ENCODE assay signal across 8 cellular contexts in the genomic region with DNA sequence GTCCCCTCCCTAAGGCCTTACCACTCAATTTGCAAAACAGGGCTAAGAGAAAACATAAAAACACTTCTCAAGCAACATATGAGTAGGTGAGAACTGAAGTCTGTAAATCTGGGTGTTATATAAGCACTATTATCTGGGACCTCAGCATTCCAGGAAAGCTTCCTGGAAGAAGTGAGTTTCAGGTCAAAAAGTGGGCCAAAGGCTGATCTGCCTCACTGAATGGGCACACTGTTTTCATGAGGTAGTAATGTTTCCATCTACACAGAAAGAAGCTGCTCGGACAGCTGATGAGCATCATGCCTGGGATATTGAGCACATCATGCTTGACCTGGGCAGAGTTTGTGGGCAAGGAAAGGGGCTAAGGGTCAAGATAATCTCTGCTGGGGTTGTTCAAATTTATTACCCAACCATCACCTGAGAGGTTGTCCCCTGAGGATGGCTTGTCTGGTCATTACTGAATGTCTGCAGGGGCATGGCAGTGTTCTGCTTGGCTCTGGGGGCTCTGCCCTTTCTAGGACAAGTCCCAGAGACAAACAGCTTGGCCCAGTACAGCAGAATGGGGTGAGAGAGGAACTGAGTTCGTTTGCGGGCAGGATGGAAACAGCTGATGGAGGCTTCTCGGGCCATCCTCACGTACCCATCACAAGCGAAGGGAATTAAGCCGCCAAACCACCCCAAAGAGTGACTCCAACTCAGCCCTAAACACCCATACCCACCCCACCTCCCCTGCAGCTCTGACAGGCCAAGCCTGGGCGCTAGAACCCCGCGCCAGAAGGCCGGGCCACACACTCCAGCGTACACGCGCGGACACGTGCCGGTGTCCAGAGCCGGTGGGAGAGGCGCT. TPM values are rescaled to one million over a fixed set of nuclear protein-coding genes. Genes with fewer than 3 reads are reported as not detected.
DNase-seq lines count a peak whose midpoint lies in the region; ATAC-seq and TF ChIP-seq lines count a peak whose summit lies in the region.

No MANE protein-coding gene starts in this region.

- no peaks in the 10 kb centered on the region for H3K9me2 ChIP-seq in MM.1S (replicated peaks; ENCODE audit: insufficient read depth, low read length)

- CTCF ChIA-PET in naive thymus-derived CD4-positive, alpha-beta T cell (lab: Charles Lee): interaction anchor here (0.8 to 2.1 kb wide), 3 partner anchors 9 to 90 kb away, joined by 3 to 8 read pairs (median 7); no protein-coding TSS in a partner anchor

- peak overlapping the region; percentile 87 for H2AFZ ChIP-seq in MM.1S (ENCODE audit: low read length)

- no peaks in the 10 kb centered on the region for H3K27me3 Mint-ChIP-seq in naive thymus-derived CD4-positive, alpha-beta T cell

- no peak for DNase-seq in MM.1S
- DNase-seq in naive thymus-derived CD4-positive, alpha-beta T cell: peak in 6 of 9 donors; percentile 18 to 40 (median 32)
- no peak for DNase-seq in effector CD8-positive, alpha-beta T cell (lab: John Stamatoyannopoulos, UW)
- DNase-seq in cortex of kidney (lab: John Stamatoyannopoulos, UW): no peak
- DNase-seq in dermis blood vessel endothelial cell: no peak

- H3F3A ChIP-seq in MM.1S (ENCODE audit: insufficient read depth, low read length): peaks cover 4% of the 10 kb centered on the region; the same call in 1 of the 2 replicates

- peak overlapping the region; percentile 91 for H3K4me2 ChIP-seq in MM.1S (ENCODE audit: low read depth, low read length)

- H3K9ac ChIP-seq in MM.1S (ENCODE audit: low read length): no peak overlapping the region; the same call in 1 of the 2 replicates

- no peaks in the 10 kb centered on the region for H4K20me1 ChIP-seq in MM.1S (ENCODE audit: insufficient read depth, low read length)

- H3K79me2 ChIP-seq in MM.1S (ENCODE audit: low read length): peaks cover 33% of the 10 kb centered on the region

- H3K9me3 ChIP-seq in MM.1S (replicated peaks; ENCODE audit: insufficient read depth, low read length): no peaks in the 10 kb centered on the region
- H3K9me3 ChIP-seq in naive thymus-derived CD4-positive, alpha-beta T cell (ENCODE audit: control insufficient read depth in 2 of 3, low read length in 3 of 3): no peaks in the 10 kb centered on the region

- no peaks in the 10 kb centered on the region for H3K4me1 ChIP-seq in MM.1S (ENCODE audit: low read length)
- peaks cover 27 to 38% of the 10 kb centered on the region in 2 donors for H3K4me1 ChIP-seq in naive thymus-derived CD4-positive, alpha-beta T cell (ENCODE audit: control insufficient read depth in 2 of 2, insufficient read depth in 2 of 2, low read length in 2 of 2)

- H3K36me3 ChIP-seq in MM.1S (replicated peaks; ENCODE audit: insufficient read depth, low read length): no peaks in the 10 kb centered on the region
- peaks cover 0 to 7% (median 0%) of the 10 kb centered on the region in 3 experiments for H3K36me3 ChIP-seq in naive thymus-derived CD4-positive, alpha-beta T cell (ENCODE audit: control insufficient read depth in 2 of 3, insufficient read depth in 3 of 3, low read length in 3 of 3)

- peaks cover 0 to 3% (median 0%) of the 10 kb centered on the region in 5 donors for H3K36me3 Mint-ChIP-seq in naive thymus-derived CD4-positive, alpha-beta T cell

- H3K9me3 Mint-ChIP-seq in naive thymus-derived CD4-positive, alpha-beta T cell: no peaks in the 10 kb centered on the region

- H3K27ac ChIP-seq in MM.1S (ENCODE audit: low read length): no peak overlapping the region
- H3K27ac ChIP-seq in cingulate gyrus (ENCODE audit: low read depth, low read length): peak overlapping the region; percentile 58
- H3K27ac ChIP-seq in naive thymus-derived CD4-positive, alpha-beta T cell (ENCODE audit: low read depth, low read length): peak overlapping the region; percentile 83

- H3K4me3 Mint-ChIP-seq in naive thymus-derived CD4-positive, alpha-beta T cell: peak overlapping the region; percentile 75 to 88 (median 83)

- peak overlapping the region; percentile 69 to 88 (median 80) for H3K27ac Mint-ChIP-seq in naive thymus-derived CD4-positive, alpha-beta T cell

- POLR2A ChIA-PET in naive thymus-derived CD4-positive, alpha-beta T cell (lab: Charles Lee): interaction anchor here (0.5 to 2.7 kb wide), 5 partner anchors 10 to 187 kb away, joined by 3 to 13 read pairs (median 7); no protein-coding TSS in a partner anchor

- no peak for TF ChIP-seq CTCF in MM.1S (IDR thresholded peaks at IDR 0.05; ENCODE audit: low read length)

- peaks cover 26 to 58% (median 52%) of the 10 kb centered on the region in 7 donors for H3K4me1 Mint-ChIP-seq in naive thymus-derived CD4-positive, alpha-beta T cell

- H3K27me3 ChIP-seq in MM.1S (replicated peaks; ENCODE audit: insufficient read depth, low read length): no peaks in the 10 kb centered on the region
- H3K27me3 ChIP-seq in naive thymus-derived CD4-positive, alpha-beta T cell (ENCODE audit: control insufficient read depth in 2 of 2, insufficient read depth in 2 of 2, low read length in 2 of 2): no peaks in the 10 kb centered on the region

- intact Hi-C loops in naive thymus-derived CD4-positive, alpha-beta T cell (cut with micrococcal nuclease): loop anchor here (1.0 to 10.0 kb wide), 16 partner anchors 10 to 1203 kb away; partner anchors contain the start of genes ARID1B (in 1 of the 2), GTF2H5 (in 1 of the 2), SERAC1 (in 1 of the 2) and SNX9 (in 1 of the 2)

- ATAC-seq in GM18517 (IDR thresholded peaks at IDR 0.05; ENCODE audit: unreplicated experiment) (peak; percentile 7), HG02885 (IDR thresholded peaks at IDR 0.05; ENCODE audit: poor library complexity, unreplicated experiment) (no peak)
- no peak for ATAC-seq in naive thymus-derived CD4-positive, alpha-beta T cell

- peak overlapping the region; percentile 68 for H3K4me3 ChIP-seq in MM.1S (ENCODE audit: low read length)
- H3K4me3 ChIP-seq in naive thymus-derived CD4-positive, alpha-beta T cell (ENCODE audit: low read length): peak overlapping the region; percentile 81

RNA-seq across cellular contexts. Expression of gene SYNJ2, which starts 1.2 kb away (rescaled TPM):
- 10 to 100 TPM; 22.4 to 36.6 (median 22.5) TPM for total RNA-seq in naive thymus-derived CD4-positive, alpha-beta T cell
- 10 to 100 TPM; 12.0 to 18.0 TPM for polyA plus RNA-seq in naive thymus-derived CD4-positive, alpha-beta T cell
- 29.6 and 34.7 TPM in 2 replicates for total RNA-seq in dermis blood vessel endothelial cell

Comparison
In these comparisons a context has a peak if more than half of its experiments do, and no peak if none do; other contexts are left out.
1. DNase-seq: peak in naive thymus-derived CD4-positive, alpha-beta T cell (6 of 9); none in MM.1S (single experiment), effector CD8-positive, alpha-beta T cell (single experiment), cortex of kidney (single experiment) and dermis blood vessel endothelial cell (single experiment).